ENCODE assay signal across 8 cellular contexts in genomic region chr9:109817846-109818472, GRCh38. TPM values are rescaled to one million over a fixed set of nuclear protein-coding genes. Genes with fewer than 3 reads are reported as not detected.
DNase-seq lines count a peak whose midpoint lies in the region; ATAC-seq, FAIRE-seq and TF ChIP-seq lines count a peak whose summit lies in the region.

No MANE protein-coding gene starts in this region.

- peak; percentile 85 for TF ChIP-seq CTCF in coronary artery (IDR thresholded peaks at IDR 0.05)
- TF ChIP-seq CTCF in HepG2 (CRISPR knock-in tag; IDR thresholded peaks at IDR 0.05) = peak; percentile 82

- no peak for TF ChIP-seq POLR2A in HepG2 (IDR thresholded peaks at IDR 0.05; ENCODE audit: insufficient read depth in 1 of 2, low read depth in 2 of 2, low read length in 2 of 2)

- DNase-seq in GF-D8 (lab: John Stamatoyannopoulos, UW) = peak; percentile 12
- DNase-seq in HAP-1 (ENCODE audit: low spot score in 2 of 2) = peak; percentile 60 to 79
- peak; percentile 71 for DNase-seq in NCI-H1105 treated with DMSO at 0.1 percent for 48 hours (lab: John Stamatoyannopoulos, UW)
- peak; percentile 94 to 99 for DNase-seq in SJCRH30
- no peak for DNase-seq in coronary artery (ENCODE audit: low spot score)
- DNase-seq in HepG2 (ENCODE audit: low spot score) = peak; percentile 83
- peak in 30 of 49 donors; percentile 1 to 70 (median 21) for DNase-seq in substantia nigra (lab: John Stamatoyannopoulos, UW)

- no peaks in the 10 kb centered on the region for H3K79me2 ChIP-seq in HepG2 (ENCODE audit: insufficient read depth, low read length)

- H3K4me1 ChIP-seq in HAP-1 (no peaks in the 10 kb centered on the region), SJCRH30 (peaks cover 51% of the 10 kb centered on the region), HepG2 (ENCODE audit: insufficient read depth, low read length) (peaks cover 23% of the 10 kb centered on the region)

- H3K4me2 ChIP-seq in HepG2 (ENCODE audit: low read depth, low read length) = no peak overlapping the region

- H3K4me3 ChIP-seq in HAP-1 (no peak overlapping the region), SJCRH30 (peak overlapping the region; percentile 28), coronary artery (no peak overlapping the region), HepG2 (replicated peaks in 1 of 3; ENCODE audit: insufficient read depth in 1 of 3, low read depth in 2 of 3, low read length in 3 of 3) (no peak overlapping the region)

- CTCF ChIA-PET in HepG2 (lab: Yijun Ruan, JAX; ENCODE audit: low intra/inter-chr PET ratio, low total read pairs) = interaction anchor here (0.6 to 1.8 kb wide), 2 partner anchors 112 to 244 kb away, joined by 3 to 22 read pairs; no protein-coding TSS in a partner anchor

- intact Hi-C loops in HepG2 (cut with micrococcal nuclease; ENCODE audit: unreplicated experiment) = loop anchor here (1.0 to 10.0 kb wide), 3 partner anchors 73 to 244 kb away; no protein-coding TSS in a partner anchor

- H3K9me3 ChIP-seq in HAP-1 (no peaks in the 10 kb centered on the region), SJCRH30 (replicated peaks) (no peaks in the 10 kb centered on the region), HepG2 (ENCODE audit: low read length) (no peaks in the 10 kb centered on the region)

- peak; percentile 74 for ATAC-seq in HepG2
- ATAC-seq in HG03196 (IDR thresholded peaks at IDR 0.05; ENCODE audit: unreplicated experiment) = no peak

- 3% methylated on average over 9 of the region's 9 CpGs for WGBS in HepG2 (ENCODE audit: low lambda C conversion rate)

- peak; percentile 56; the same call in 1 of the 2 replicates for TF ChIP-seq RAD21 in HepG2 (CRISPR knock-in tag; IDR thresholded peaks at IDR 0.05)

- H3K9ac ChIP-seq in HepG2 (ENCODE audit: insufficient read depth, low read depth, low read length) = no peak overlapping the region

- peak; percentile 79 for FAIRE-seq in HepG2 (lab: Jason Lieb, UNC)

- no peaks in the 10 kb centered on the region for H4K20me1 ChIP-seq in HepG2 (ENCODE audit: insufficient read depth, low read length)

- TF ChIP-seq EP300 in HepG2 (IDR thresholded peaks at IDR 0.05; ENCODE audit: low read depth in 2 of 2, low read length in 2 of 2) (no peak), HepG2 (CRISPR knock-in tag; IDR thresholded peaks at IDR 0.05; ENCODE audit: borderline replicate concordance) (no peak)

- in situ Hi-C loops in HAP-1 (cut with MboI; ENCODE audit: low sequenced_read_pairs) = loop anchor here (10.0 kb wide), 1 partner anchor 243 kb away; no protein-coding TSS in a partner anchor
- in situ Hi-C loops in HepG2 (cut with HindIII; ENCODE audit: extremely low pct_ligation_motif_present, low pct_unique_long_range_greater_than_20kb) = loop anchor here (5.0 kb wide), 1 partner anchor 241 kb away; no protein-coding TSS in a partner anchor

- POLR2A ChIA-PET in HepG2 (lab: Yijun Ruan, JAX) = no interaction called here

- H3K27ac ChIP-seq in SJCRH30 = peak overlapping the region; percentile 93
- peak overlapping the region; percentile 59 to 67 for H3K27ac ChIP-seq in coronary artery
- H3K27ac ChIP-seq in HepG2 (ENCODE audit: extremely low read length, insufficient read depth, low read length) = no peak overlapping the region
- no peak overlapping the region for H3K27ac ChIP-seq in substantia nigra (ENCODE audit: low read depth, low read length, poor library complexity, severe bottlenecking)

- H2AFZ ChIP-seq in HepG2 (ENCODE audit: low read length) = no peak overlapping the region

- H3K36me3 ChIP-seq in HAP-1 (replicated peaks) (no peaks in the 10 kb centered on the region), SJCRH30 (no peaks in the 10 kb centered on the region; the same call in 1 of the 2 replicates), HepG2 (replicated peaks in 1 of 2; ENCODE audit: control insufficient read depth in 1 of 2, insufficient read depth in 2 of 2, low read length in 2 of 2) (no peaks in the 10 kb centered on the region)

- no TSS peak for BruUV-seq in HepG2 (replicated peaks; lab: Mats Ljungman, UMichigan)

- H3K27me3 ChIP-seq in HAP-1 (ENCODE audit: low read depth) = 0 out of 2 replicates have a peak, but pooled peaks cover 6% of the 10 kb centered on the region
- no peaks in the 10 kb centered on the region for H3K27me3 ChIP-seq in SJCRH30
- H3K27me3 ChIP-seq in HepG2 (ENCODE audit: control insufficient read depth in 1 of 2, insufficient read depth in 2 of 2, low read length in 2 of 2) = no peaks in the 10 kb centered on the region

TF ChIP-seq in HepG2, 621 proteins besides CTCF, POLR2A, EP300 and RAD21 (continues in another document):
- 0 out of 2 replicates have a peak, but pooled peaks have one; percentile 16 for TF ChIP-seq ATF7 (IDR thresholded peaks at IDR 0.05)
- no peak for TF ChIP-seq ATF7 (CRISPR knock-in tag; IDR thresholded peaks at IDR 0.05)
- TF ChIP-seq SMC3 (IDR thresholded peaks at IDR 0.05; ENCODE audit: low read length) = peak; percentile 81
- no peak for TF ChIP-seq MYNN (CRISPR knock-in tag; IDR thresholded peaks at IDR 0.05; ENCODE audit: low read depth)
- no peak for TF ChIP-seq KAT7 (CRISPR knock-in tag; IDR thresholded peaks at IDR 0.05; ENCODE audit: borderline replicate concordance)
- TF ChIP-seq ZNF274 (CRISPR knock-in tag; IDR thresholded peaks at IDR 0.05) = no peak
- no peak for TF ChIP-seq ARNTL (CRISPR knock-in tag; IDR thresholded peaks at IDR 0.05)
- no peak for TF ChIP-seq BCL6 (CRISPR knock-in tag; IDR thresholded peaks at IDR 0.05)
- TF ChIP-seq GLI4 (CRISPR knock-in tag; IDR thresholded peaks at IDR 0.05; ENCODE audit: borderline replicate concordance) = no peak
- TF ChIP-seq RNF2 (conservative IDR thresholded peaks at IDR 0.05; ENCODE audit: low read depth) = 0 out of 2 replicates have a peak, but pooled peaks have one; percentile 52
- TF ChIP-seq GPBP1L1 (CRISPR knock-in tag; IDR thresholded peaks at IDR 0.05) = no peak
- TF ChIP-seq HDAC2 (CRISPR knock-in tag; IDR thresholded peaks at IDR 0.05) = no peak
- TF ChIP-seq SCMH1 (CRISPR knock-in tag; IDR thresholded peaks at IDR 0.05; ENCODE audit: borderline replicate concordance) = no peak
- TF ChIP-seq ZNF605 (CRISPR knock-in tag; IDR thresholded peaks at IDR 0.05) = no peak
- peak; percentile 71; the same call in 1 of the 2 replicates for TF ChIP-seq ARID3A (IDR thresholded peaks at IDR 0.05; ENCODE audit: low read depth, low read length)
- peak; percentile 73 for TF ChIP-seq STAG1 (CRISPR knock-in tag; IDR thresholded peaks at IDR 0.05)
- TF ChIP-seq NFKB2 (CRISPR knock-in tag; IDR thresholded peaks at IDR 0.05; ENCODE audit: borderline replicate concordance) = no peak

RNA-seq across cellular contexts. Expression of gene PALM2AKAP2, which starts 38.0 kb away (rescaled TPM):
- total RNA-seq in SJCRH30 (2014; rRNA removed; shearing (Covaris generic)) = 39.6 and 43.4 TPM in 2 replicates
- 1.5 and 1.8 TPM in 2 replicates for total RNA-seq in HepG2 (2016; rRNA removed; fragmentation: Illumina TruSeq; extraction: Trizol)
- total RNA-seq in HepG2 (2016; cell fraction: cytosol; rRNA removed; fragmentation: Illumina TruSeq; extraction: Trizol; ENCODE audit: low read depth) = 0.18 TPM in 1 of 2 replicates, not detected in the other
- total RNA-seq in HepG2 (2016; cell fraction: insoluble cytoplasmic fraction; rRNA removed; fragmentation: Illumina TruSeq; extraction: Trizol) = 1.1 and 1.7 TPM in 2 replicates
- 0.56 and 1.2 TPM in 2 replicates for total RNA-seq in HepG2 (2016; cell fraction: membrane; rRNA removed; fragmentation: Illumina TruSeq; extraction: Trizol)
- 0.34 and 0.87 TPM in 2 replicates for total RNA-seq in HepG2 (2016; cell fraction: nucleus; rRNA removed; fragmentation: Illumina TruSeq; extraction: Trizol)
- polyA plus RNA-seq in HepG2 (2011; rRNA removed) = 0.14 and 0.25 TPM in 2 replicates
- 0.11 and 0.24 TPM in 2 replicates for polyA plus RNA-seq in HepG2 (2011; cell fraction: cytosol; rRNA removed)
- polyA plus RNA-seq in HepG2 (2011; cell fraction: nucleus; rRNA removed) = 0.16 and 0.31 TPM in 2 replicates
- polyA plus RNA-seq in HepG2 (2012) = 0.63 and 0.75 TPM in 2 replicates
- not detected in 2 replicates for polyA plus RNA-seq in HepG2 (2016; cell fraction: cytosol; fragmentation: Illumina TruSeq; extraction: Trizol; ENCODE audit: low read depth)
- 0.19 TPM in 1 of 2 replicates, not detected in the other for polyA plus RNA-seq in HepG2 (2016; cell fraction: insoluble cytoplasmic fraction; fragmentation: Illumina TruSeq; extraction: Trizol; ENCODE audit: low read depth)
- not detected in 2 replicates for polyA plus RNA-seq in HepG2 (2016; cell fraction: membrane; fragmentation: Illumina TruSeq; extraction: Trizol; ENCODE audit: low read depth)
- 0.26 and 0.41 TPM in 2 replicates for polyA plus RNA-seq in HepG2 (2016; cell fraction: nucleus; fragmentation: Illumina TruSeq; extraction: Trizol; ENCODE audit: insufficient read depth, low read depth)
- 0.04 TPM in 1 of 2 replicates, not detected in the other for polyA minus RNA-seq in HepG2 (2011; rRNA and poly(A)+ RNA removed; ENCODE audit: low replicate concordance)
- polyA minus RNA-seq in HepG2 (2011; cell fraction: cytosol; rRNA and poly(A)+ RNA removed) = 0.20 and 0.88 TPM in 2 replicates
- 0.87 and 1.5 TPM in 2 replicates for polyA minus RNA-seq in HepG2 (2011; cell fraction: nucleus; rRNA and poly(A)+ RNA removed)

Comparison
In these comparisons a context has a peak if more than half of its experiments do, and no peak if none do; other contexts are left out.
1. H3K27ac ChIP-seq: peak in SJCRH30 (single experiment) and coronary artery (2 of 2); none in HepG2 (single experiment) and substantia nigra (single experiment).
2. RNA of gene PALM2AKAP2, which starts 38.0 kb away (total RNA-seq): 39.6 to 43.4 TPM in SJCRH30; 0.18 to 1.8 TPM in HepG2; every median in the first group is over 10 times any median in the second.